2 cellular contexts compared by ENCODE assay signal in the genomic region with DNA sequence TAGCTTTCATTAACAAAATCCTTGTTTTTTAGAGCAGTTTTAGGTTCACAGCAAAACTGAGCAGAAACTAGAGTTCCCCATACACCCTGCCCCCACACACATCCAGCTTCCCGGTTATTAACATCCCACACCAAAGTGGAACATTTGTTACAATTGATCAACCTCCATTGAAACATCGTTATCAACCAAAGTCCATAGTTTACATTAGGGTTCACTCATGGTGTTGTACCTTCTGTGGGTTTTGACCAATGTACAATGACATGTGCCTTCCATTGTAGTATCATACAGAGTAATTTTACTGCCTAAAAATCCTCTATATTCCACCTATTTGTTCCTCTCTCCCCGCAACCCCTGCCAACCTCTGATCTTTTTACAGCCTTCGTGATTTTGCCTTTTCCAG.
TF ChIP-seq lines count a peak whose summit lies in the region.

No MANE protein-coding gene starts in this region.

TF ChIP-seq in liver, 16 proteins besides CTCF, POLR2A, EP300 and RAD21 (continued from another document):
- TF ChIP-seq, protein P1, sequence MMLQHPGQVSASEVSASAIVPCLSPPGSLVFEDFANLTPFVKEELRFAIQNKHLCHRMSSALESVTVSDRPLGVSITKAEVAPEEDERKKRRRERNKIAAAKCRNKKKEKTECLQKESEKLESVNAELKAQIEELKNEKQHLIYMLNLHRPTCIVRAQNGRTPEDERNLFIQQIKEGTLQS (IDR thresholded peaks at IDR 0.05), result no peak
- TF ChIP-seq GABPA (IDR thresholded peaks at IDR 0.05 in 1 of 2, conservative IDR thresholded peaks at IDR 0.05 in 1 of 2) (no peak), FOXA1 (IDR thresholded peaks at IDR 0.05) (no peak), HNF4G (IDR thresholded peaks at IDR 0.05) (no peak)

TF ChIP-seq in HepG2, 621 proteins besides CTCF, POLR2A, EP300 and RAD21 (continued from another document):
- TF ChIP-seq, protein P2, sequence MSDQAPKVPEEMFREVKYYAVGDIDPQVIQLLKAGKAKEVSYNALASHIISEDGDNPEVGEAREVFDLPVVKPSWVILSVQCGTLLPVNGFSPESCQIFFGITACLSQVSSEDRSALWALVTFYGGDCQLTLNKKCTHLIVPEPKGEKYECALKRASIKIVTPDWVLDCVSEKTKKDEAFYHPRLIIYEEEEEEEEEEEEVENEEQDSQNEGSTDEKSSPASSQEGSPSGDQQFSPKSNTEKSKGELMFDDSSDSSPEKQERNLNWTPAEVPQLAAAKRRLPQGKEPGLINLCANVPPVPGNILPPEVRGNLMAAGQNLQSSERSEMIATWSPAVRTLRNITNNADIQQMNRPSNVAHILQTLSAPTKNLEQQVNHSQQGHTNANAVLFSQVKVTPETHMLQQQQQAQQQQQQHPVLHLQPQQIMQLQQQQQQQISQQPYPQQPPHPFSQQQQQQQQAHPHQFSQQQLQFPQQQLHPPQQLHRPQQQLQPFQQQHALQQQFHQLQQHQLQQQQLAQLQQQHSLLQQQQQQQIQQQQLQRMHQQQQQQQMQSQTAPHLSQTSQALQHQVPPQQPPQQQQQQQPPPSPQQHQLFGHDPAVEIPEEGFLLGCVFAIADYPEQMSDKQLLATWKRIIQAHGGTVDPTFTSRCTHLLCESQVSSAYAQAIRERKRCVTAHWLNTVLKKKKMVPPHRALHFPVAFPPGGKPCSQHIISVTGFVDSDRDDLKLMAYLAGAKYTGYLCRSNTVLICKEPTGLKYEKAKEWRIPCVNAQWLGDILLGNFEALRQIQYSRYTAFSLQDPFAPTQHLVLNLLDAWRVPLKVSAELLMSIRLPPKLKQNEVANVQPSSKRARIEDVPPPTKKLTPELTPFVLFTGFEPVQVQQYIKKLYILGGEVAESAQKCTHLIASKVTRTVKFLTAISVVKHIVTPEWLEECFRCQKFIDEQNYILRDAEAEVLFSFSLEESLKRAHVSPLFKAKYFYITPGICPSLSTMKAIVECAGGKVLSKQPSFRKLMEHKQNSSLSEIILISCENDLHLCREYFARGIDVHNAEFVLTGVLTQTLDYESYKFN (CRISPR knock-in tag; conservative IDR thresholded peaks at IDR 0.05), result no peak
- TF ChIP-seq, protein P3, sequence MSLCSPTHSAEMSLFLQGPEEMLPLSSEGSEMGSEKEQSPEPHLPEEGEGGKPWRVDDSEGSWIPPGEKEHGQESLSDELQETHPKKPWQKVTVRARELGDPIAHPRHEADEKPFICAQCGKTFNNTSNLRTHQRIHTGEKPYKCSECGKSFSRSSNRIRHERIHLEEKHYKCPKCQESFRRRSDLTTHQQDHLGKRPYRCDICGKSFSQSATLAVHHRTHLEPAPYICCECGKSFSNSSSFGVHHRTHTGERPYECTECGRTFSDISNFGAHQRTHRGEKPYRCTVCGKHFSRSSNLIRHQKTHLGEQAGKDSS (CRISPR knock-in tag; IDR thresholded peaks at IDR 0.05; ENCODE audit: borderline replicate concordance, low read depth), result no peak
